9 cellular contexts compared by ENCODE assay signal in genomic region chr6:49849121-49849907, GRCh38.
DNase-seq lines count a peak whose midpoint lies in the region; ATAC-seq and TF ChIP-seq lines count a peak whose summit lies in the region.
"Had no signal": no experiment of that assay in that cellular context is flagged by ENCODE, and none has a peak within 500 bp of the region (broad histone marks: within the 10 kb centered on the region; RNA-seq: fewer than 3 reads in every experiment).

No MANE protein-coding gene starts in this region.

- H3K36me3 ChIP-seq in SK-N-MC (ENCODE audit: insufficient read depth, low read length) = no peaks in the 10 kb centered on the region
- H3K36me3 ChIP-seq in parathyroid adenoma (ENCODE audit: control insufficient read depth, insufficient read depth, low read length) = no peaks in the 10 kb centered on the region
- H3K36me3 ChIP-seq: HAP-1 had no signal

- no peaks in the 10 kb centered on the region for H3K27me3 ChIP-seq in parathyroid adenoma (ENCODE audit: control insufficient read depth, insufficient read depth, low read length)

- H3K4me3 ChIP-seq in SK-N-MC (no peak overlapping the region), fibroblast of pulmonary artery (replicated peaks; ENCODE audit: low read depth, low read length) (no peak overlapping the region), parathyroid adenoma (ENCODE audit: low read depth, low read length) (no peak overlapping the region)
- H3K4me3 ChIP-seq: HAP-1 had no signal

- no peak overlapping the region for H3K4me2 ChIP-seq in parathyroid adenoma (ENCODE audit: low read length)

- no peak overlapping the region for H3K9ac ChIP-seq in SK-N-MC (ENCODE audit: insufficient read length)
- no peak overlapping the region for H3K9ac ChIP-seq in parathyroid adenoma

- ATAC-seq in GM18499 (IDR thresholded peaks at IDR 0.05; ENCODE audit: insufficient read depth, unreplicated experiment) (peak; percentile 77), HG02763 (IDR thresholded peaks at IDR 0.05; ENCODE audit: unreplicated experiment) (peak; percentile 87)

- DNase-seq in AG08395 (ENCODE audit: low spot score) (peak; percentile 49), NAMALWA (ENCODE audit: low spot score) (peak; percentile 70), SK-N-MC (ENCODE audit: low read depth, low spot score) (peak; percentile 84), fibroblast of pulmonary artery (ENCODE audit: low read depth) (peak; percentile 66), cerebellar nuclear complex (lab: John Stamatoyannopoulos, UW) (no peak)

- no peaks in the 10 kb centered on the region for H3K9me3 ChIP-seq in SK-N-MC (ENCODE audit: low read depth, low read length)
- H3K9me3 ChIP-seq in parathyroid adenoma (ENCODE audit: control insufficient read depth, low read length) = no peaks in the 10 kb centered on the region
- H3K9me3 ChIP-seq: HAP-1 had no signal

- H3K27ac ChIP-seq in SK-N-MC (no peak overlapping the region), parathyroid adenoma (no peak overlapping the region)

- no peaks in the 10 kb centered on the region for H3K79me2 ChIP-seq in parathyroid adenoma

- H3K4me1 ChIP-seq in parathyroid adenoma = no peaks in the 10 kb centered on the region
- H3K4me1 ChIP-seq: HAP-1 had no signal

- TF ChIP-seq CTCF in fibroblast of pulmonary artery (IDR thresholded peaks at IDR 0.05; ENCODE audit: low read length, missing control alignments) (peak; percentile 48), parathyroid adenoma (IDR thresholded peaks at IDR 0.05) (peak; percentile 65)

- H2AFZ ChIP-seq in parathyroid adenoma = no peak overlapping the region

Comparison
In these comparisons a context has a peak if more than half of its experiments do, and no peak if none do; other contexts are left out.
1. DNase-seq: peak in AG08395 (single experiment), NAMALWA (single experiment), SK-N-MC (single experiment) and fibroblast of pulmonary artery (single experiment); none in cerebellar nuclear complex (0 of 2).